8 cellular contexts compared by ENCODE assay signal in the genomic region with DNA sequence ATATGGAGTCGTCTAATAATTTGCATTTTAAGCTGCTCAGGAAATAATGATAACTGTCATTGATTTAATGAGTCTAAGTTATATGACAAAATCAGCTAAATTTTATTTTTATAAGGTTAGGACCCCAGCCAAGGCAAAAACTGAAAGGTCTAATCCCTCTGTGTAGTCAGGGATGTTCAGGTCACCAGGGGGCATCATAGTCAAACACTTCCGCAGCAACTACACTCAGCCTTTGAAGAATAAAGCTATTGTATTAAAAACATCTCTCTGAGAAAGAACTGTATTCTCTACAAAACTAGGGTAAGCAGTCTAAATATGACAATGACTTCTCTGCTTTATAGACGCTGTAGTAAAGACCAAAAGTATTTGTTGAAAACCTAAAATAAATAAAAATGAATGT. TPM values are rescaled to one million over a fixed set of nuclear protein-coding genes. Genes with fewer than 3 reads are reported as not detected.
DNase-seq lines count a peak whose midpoint lies in the region; ATAC-seq and TF ChIP-seq lines count a peak whose summit lies in the region.
"Had no signal": no experiment of that assay in that cellular context is flagged by ENCODE, and none has a peak within 500 bp of the region (broad histone marks: within the 10 kb centered on the region; RNA-seq: fewer than 3 reads in every experiment).

No MANE protein-coding gene starts in this region.

- no peaks in the 10 kb centered on the region for H3K9me3 ChIP-seq in neural cell (ENCODE audit: low read length)

- DNase-seq in GM12865 (ENCODE audit: low read depth) (peak; percentile 24), NAMALWA (ENCODE audit: low spot score) (peak; percentile 66), chondrocyte (ENCODE audit: low spot score) (no peak), natural killer cell (no peak)
- DNase-seq in activated CD8-positive, alpha-beta memory T cell treated with anti-CD3 and anti-CD28 coated beads, Interleukin-2, amount 50 U/mL, for 4 hours: no peak
- DNase-seq: stimulated activated CD4-positive, alpha-beta T cell treated with anti-CD3 and anti-CD28 coated beads, Interleukin-12 subunit alpha, Interleukin-12 subunit beta, amount 100 ng/mL, for 4 hours had no signal

- H3K27me3 Mint-ChIP-seq in chondrocyte (ENCODE audit: low read depth) (no peaks in the 10 kb centered on the region), natural killer cell (ENCODE audit: low read depth in 2 of 2) (no peaks in the 10 kb centered on the region)

- no peak overlapping the region for H3K4me3 Mint-ChIP-seq in chondrocyte (ENCODE audit: unreplicated experiment)
- no peak overlapping the region for H3K4me3 Mint-ChIP-seq in natural killer cell

- no peaks in the 10 kb centered on the region for H3K9me2 ChIP-seq in neural cell (ENCODE audit: insufficient read depth, low read length)

- H3K36me3 ChIP-seq in neural cell (ENCODE audit: insufficient read depth, low read length): peaks cover 5% of the 10 kb centered on the region

- no peaks in the 10 kb centered on the region for H3K79me2 ChIP-seq in neural cell (replicated peaks; ENCODE audit: insufficient read depth, low read length)

- H3K4me2 ChIP-seq in neural cell (ENCODE audit: low read length): no peak overlapping the region

- intact Hi-C loops in natural killer cell (cut with micrococcal nuclease): no loop called here

- H3K9ac ChIP-seq in neural cell (ENCODE audit: low read length): no peak overlapping the region

- H3F3A ChIP-seq in neural cell (ENCODE audit: insufficient read depth, low read length, poor library complexity, severe bottlenecking): no peaks in the 10 kb centered on the region

- peaks cover 27% of the 10 kb centered on the region for H3K36me3 Mint-ChIP-seq in chondrocyte (ENCODE audit: low read depth)
- H3K36me3 Mint-ChIP-seq in natural killer cell: peaks cover 38% of the 10 kb centered on the region

- H3K4me3 ChIP-seq in GM12865 (ENCODE audit: low read depth, low read length) (no peak overlapping the region), neural cell (ENCODE audit: low read length) (no peak overlapping the region)

- H3K9me3 Mint-ChIP-seq in chondrocyte (ENCODE audit: low read depth) (no peaks in the 10 kb centered on the region), natural killer cell (no peaks in the 10 kb centered on the region)

- H4K20me1 ChIP-seq in neural cell (ENCODE audit: insufficient read depth): no peaks in the 10 kb centered on the region

- no peak overlapping the region for H2AFZ ChIP-seq in neural cell (ENCODE audit: low read depth, low read length)

- H3K4me1 Mint-ChIP-seq in chondrocyte (ENCODE audit: low read depth): peaks cover 5% of the 10 kb centered on the region
- H3K4me1 Mint-ChIP-seq in natural killer cell: no peaks in the 10 kb centered on the region

- H3K27ac Mint-ChIP-seq in chondrocyte (ENCODE audit: unreplicated experiment): no peak overlapping the region
- H3K27ac Mint-ChIP-seq in natural killer cell: no peak overlapping the region

- TF ChIP-seq RAD21 in neural cell (conservative IDR thresholded peaks at IDR 0.05): peak; percentile 74

- ATAC-seq in GM21367 (IDR thresholded peaks at IDR 0.05; ENCODE audit: unreplicated experiment) (no peak), natural killer cell (no peak)

- H3K27me3 ChIP-seq in neural cell (ENCODE audit: insufficient read depth, low read depth, low read length): no peaks in the 10 kb centered on the region

- H3K27ac ChIP-seq in neural cell (ENCODE audit: low read length): no peak overlapping the region

- no peak for TF ChIP-seq EP300 in neural cell (conservative IDR thresholded peaks at IDR 0.05; ENCODE audit: poor library complexity, severe bottlenecking)

- TF ChIP-seq CTCF in GM12865 (IDR thresholded peaks at IDR 0.05; ENCODE audit: insufficient read depth, low read depth, low read length, missing control alignments): no peak
- peak; percentile 60 for TF ChIP-seq CTCF in chondrocyte (IDR thresholded peaks at IDR 0.05)
- TF ChIP-seq CTCF in neural cell (IDR thresholded peaks at IDR 0.05; ENCODE audit: poor library complexity, severe bottlenecking): peak; percentile 69
- no peak for TF ChIP-seq CTCF in natural killer cell (IDR thresholded peaks at IDR 0.05)

TF ChIP-seq in neural cell, 6 proteins besides CTCF, POLR2A, EP300 and RAD21:
- TF ChIP-seq SMC3 (conservative IDR thresholded peaks at IDR 0.05; ENCODE audit: poor library complexity): peak; percentile 72
- TF ChIP-seq MXI1 (conservative IDR thresholded peaks at IDR 0.05; ENCODE audit: poor library complexity, severe bottlenecking): no peak

RNA-seq across cellular contexts. Expression of gene INTS14, which starts 15.0 kb away (rescaled TPM):
- total RNA-seq in chondrocyte (25.4 to 33.0 TPM (median 30.9 TPM) in 3 replicates), natural killer cell (10 to 100 TPM; 23.5 to 33.6 (median 26.4) TPM)
- 49.7 and 51.0 TPM in 2 replicates for polyA plus RNA-seq in neural cell
- polyA minus RNA-seq in neural cell: 34.1 and 49.5 TPM in 2 replicates

RNA-seq across cellular contexts. Expression of gene SLC24A1, which starts 25.8 kb away (rescaled TPM):
- total RNA-seq in chondrocyte: 8.7 to 11.1 TPM (median 10.7 TPM) in 3 replicates
- polyA plus RNA-seq in neural cell: 0.20 and 0.72 TPM in 2 replicates
- 0.49 and 2.0 TPM in 2 replicates for polyA minus RNA-seq in neural cell
- total RNA-seq in natural killer cell: 10 to 100 TPM in 1 of 3 donors, 1 to 10 TPM in 2; 6.9 to 12.5 (median 7.8) TPM

Comparison
In these comparisons a context has a peak if more than half of its experiments do, and no peak if none do; other contexts are left out.
1. DNase-seq: peak in GM12865 (single experiment) and NAMALWA (single experiment); none in chondrocyte (single experiment), natural killer cell (single experiment) and activated CD8-positive, alpha-beta memory T cell treated with anti-CD3 and anti-CD28 coated beads, Interleukin-2, amount 50 U/mL, for 4 hours (single experiment).
2. CTCF ChIP-seq: peak in chondrocyte (single experiment) and neural cell (single experiment); none in GM12865 (single experiment) and natural killer cell (single experiment).